1 cellular context compared by ENCODE assay signal in the genomic region with DNA sequence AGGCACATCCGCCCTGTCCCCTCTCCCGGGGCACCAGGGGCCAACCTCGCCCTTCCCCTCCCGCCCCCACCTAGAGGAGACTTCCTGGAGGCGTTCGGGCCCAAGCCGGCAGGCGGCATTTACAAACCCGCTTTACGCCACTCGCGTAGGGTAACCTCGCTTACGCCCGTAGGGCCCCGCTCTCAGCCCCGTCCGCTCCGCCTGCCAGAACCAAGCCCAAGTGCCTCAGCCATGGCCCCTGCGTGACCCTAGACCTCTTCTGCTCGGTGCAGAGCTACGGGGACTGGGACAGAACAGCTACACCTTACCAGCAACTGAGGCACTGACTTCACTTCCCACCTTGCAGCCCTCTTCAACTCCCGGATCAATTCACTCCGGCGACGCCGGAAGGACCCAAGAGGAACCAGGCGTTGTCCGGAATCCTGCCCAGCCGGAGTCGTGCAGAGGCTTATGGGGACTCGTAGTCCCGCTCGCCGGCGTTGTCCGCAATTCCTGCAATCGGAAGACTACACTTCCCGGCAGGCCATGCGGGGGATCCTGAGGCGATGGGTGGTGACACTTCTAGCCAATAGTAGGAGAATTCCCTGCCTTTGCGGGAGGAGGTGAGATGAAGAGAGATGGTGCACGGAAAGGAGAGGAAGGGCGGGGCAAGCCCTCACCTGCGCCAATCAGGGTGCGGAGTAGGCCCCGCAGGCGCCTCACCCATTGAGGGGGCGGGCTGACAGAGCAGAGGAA.
TF ChIP-seq lines count a peak whose summit lies in the region.

A gene (minus strand): TSS at position 395 of the 735 bp plus-strand sequence. CDS start 14,735 bp downstream, outside the sequence.

TF ChIP-seq in WTC11, 78 proteins besides CTCF, POLR2A, EP300 and RAD21 (continued from another document):
- TF ChIP-seq, protein P1, sequence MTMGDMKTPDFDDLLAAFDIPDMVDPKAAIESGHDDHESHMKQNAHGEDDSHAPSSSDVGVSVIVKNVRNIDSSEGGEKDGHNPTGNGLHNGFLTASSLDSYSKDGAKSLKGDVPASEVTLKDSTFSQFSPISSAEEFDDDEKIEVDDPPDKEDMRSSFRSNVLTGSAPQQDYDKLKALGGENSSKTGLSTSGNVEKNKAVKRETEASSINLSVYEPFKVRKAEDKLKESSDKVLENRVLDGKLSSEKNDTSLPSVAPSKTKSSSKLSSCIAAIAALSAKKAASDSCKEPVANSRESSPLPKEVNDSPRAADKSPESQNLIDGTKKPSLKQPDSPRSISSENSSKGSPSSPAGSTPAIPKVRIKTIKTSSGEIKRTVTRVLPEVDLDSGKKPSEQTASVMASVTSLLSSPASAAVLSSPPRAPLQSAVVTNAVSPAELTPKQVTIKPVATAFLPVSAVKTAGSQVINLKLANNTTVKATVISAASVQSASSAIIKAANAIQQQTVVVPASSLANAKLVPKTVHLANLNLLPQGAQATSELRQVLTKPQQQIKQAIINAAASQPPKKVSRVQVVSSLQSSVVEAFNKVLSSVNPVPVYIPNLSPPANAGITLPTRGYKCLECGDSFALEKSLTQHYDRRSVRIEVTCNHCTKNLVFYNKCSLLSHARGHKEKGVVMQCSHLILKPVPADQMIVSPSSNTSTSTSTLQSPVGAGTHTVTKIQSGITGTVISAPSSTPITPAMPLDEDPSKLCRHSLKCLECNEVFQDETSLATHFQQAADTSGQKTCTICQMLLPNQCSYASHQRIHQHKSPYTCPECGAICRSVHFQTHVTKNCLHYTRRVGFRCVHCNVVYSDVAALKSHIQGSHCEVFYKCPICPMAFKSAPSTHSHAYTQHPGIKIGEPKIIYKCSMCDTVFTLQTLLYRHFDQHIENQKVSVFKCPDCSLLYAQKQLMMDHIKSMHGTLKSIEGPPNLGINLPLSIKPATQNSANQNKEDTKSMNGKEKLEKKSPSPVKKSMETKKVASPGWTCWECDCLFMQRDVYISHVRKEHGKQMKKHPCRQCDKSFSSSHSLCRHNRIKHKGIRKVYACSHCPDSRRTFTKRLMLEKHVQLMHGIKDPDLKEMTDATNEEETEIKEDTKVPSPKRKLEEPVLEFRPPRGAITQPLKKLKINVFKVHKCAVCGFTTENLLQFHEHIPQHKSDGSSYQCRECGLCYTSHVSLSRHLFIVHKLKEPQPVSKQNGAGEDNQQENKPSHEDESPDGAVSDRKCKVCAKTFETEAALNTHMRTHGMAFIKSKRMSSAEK (CRISPR knock-in tag; IDR thresholded peaks at IDR 0.05; ENCODE audit: borderline replicate concordance) = no peak
- TF ChIP-seq NFE2L1 (CRISPR knock-in tag; IDR thresholded peaks at IDR 0.05) (peak; percentile 44; the same call in 1 of the 2 replicates), GABPB1 (CRISPR knock-in tag; IDR thresholded peaks at IDR 0.05) (0 out of 2 replicates have a peak, but pooled peaks have one; percentile 31), SP1 (CRISPR knock-in tag; conservative IDR thresholded peaks at IDR 0.05) (peak; percentile 68), GTF2I (CRISPR knock-in tag; conservative IDR thresholded peaks at IDR 0.05) (no peak), FOXK1 (CRISPR knock-in tag; IDR thresholded peaks at IDR 0.05) (peak; percentile 38; the same call in 1 of the 2 replicates), KAT7 (CRISPR knock-in tag; IDR thresholded peaks at IDR 0.05; ENCODE audit: borderline replicate concordance) (no peak), TEAD1 (CRISPR knock-in tag; IDR thresholded peaks at IDR 0.05) (peak; percentile 78), NFATC4 (CRISPR knock-in tag; IDR thresholded peaks at IDR 0.05) (no peak), ZNF416 (CRISPR knock-in tag; IDR thresholded peaks at IDR 0.05) (0 out of 2 replicates have a peak, but pooled peaks have one; percentile 8), FOXJ3 (CRISPR knock-in tag; IDR thresholded peaks at IDR 0.05; ENCODE audit: borderline replicate concordance) (no peak), FOXP1 (CRISPR knock-in tag; IDR thresholded peaks at IDR 0.05; ENCODE audit: borderline replicate concordance) (peak; percentile 54; the same call in 1 of the 2 replicates), ZNF219 (CRISPR knock-in tag; IDR thresholded peaks at IDR 0.05; ENCODE audit: borderline replicate concordance) (no peak), CREM (CRISPR knock-in tag; IDR thresholded peaks at IDR 0.05) (peak; percentile 37; the same call in 1 of the 2 replicates), ZNF121 (CRISPR knock-in tag; IDR thresholded peaks at IDR 0.05) (peak; percentile 62; the same call in 1 of the 2 replicates)
- TF ChIP-seq, protein P2, sequence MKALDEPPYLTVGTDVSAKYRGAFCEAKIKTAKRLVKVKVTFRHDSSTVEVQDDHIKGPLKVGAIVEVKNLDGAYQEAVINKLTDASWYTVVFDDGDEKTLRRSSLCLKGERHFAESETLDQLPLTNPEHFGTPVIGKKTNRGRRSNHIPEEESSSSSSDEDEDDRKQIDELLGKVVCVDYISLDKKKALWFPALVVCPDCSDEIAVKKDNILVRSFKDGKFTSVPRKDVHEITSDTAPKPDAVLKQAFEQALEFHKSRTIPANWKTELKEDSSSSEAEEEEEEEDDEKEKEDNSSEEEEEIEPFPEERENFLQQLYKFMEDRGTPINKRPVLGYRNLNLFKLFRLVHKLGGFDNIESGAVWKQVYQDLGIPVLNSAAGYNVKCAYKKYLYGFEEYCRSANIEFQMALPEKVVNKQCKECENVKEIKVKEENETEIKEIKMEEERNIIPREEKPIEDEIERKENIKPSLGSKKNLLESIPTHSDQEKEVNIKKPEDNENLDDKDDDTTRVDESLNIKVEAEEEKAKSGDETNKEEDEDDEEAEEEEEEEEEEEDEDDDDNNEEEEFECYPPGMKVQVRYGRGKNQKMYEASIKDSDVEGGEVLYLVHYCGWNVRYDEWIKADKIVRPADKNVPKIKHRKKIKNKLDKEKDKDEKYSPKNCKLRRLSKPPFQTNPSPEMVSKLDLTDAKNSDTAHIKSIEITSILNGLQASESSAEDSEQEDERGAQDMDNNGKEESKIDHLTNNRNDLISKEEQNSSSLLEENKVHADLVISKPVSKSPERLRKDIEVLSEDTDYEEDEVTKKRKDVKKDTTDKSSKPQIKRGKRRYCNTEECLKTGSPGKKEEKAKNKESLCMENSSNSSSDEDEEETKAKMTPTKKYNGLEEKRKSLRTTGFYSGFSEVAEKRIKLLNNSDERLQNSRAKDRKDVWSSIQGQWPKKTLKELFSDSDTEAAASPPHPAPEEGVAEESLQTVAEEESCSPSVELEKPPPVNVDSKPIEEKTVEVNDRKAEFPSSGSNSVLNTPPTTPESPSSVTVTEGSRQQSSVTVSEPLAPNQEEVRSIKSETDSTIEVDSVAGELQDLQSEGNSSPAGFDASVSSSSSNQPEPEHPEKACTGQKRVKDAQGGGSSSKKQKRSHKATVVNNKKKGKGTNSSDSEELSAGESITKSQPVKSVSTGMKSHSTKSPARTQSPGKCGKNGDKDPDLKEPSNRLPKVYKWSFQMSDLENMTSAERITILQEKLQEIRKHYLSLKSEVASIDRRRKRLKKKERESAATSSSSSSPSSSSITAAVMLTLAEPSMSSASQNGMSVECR (CRISPR knock-in tag; IDR thresholded peaks at IDR 0.05; ENCODE audit: borderline replicate concordance) = peak; percentile 11; the same call in 1 of the 2 replicates
- TF ChIP-seq, protein P3, sequence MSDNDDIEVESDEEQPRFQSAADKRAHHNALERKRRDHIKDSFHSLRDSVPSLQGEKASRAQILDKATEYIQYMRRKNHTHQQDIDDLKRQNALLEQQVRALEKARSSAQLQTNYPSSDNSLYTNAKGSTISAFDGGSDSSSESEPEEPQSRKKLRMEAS (CRISPR knock-in tag; IDR thresholded peaks at IDR 0.05) = peak; percentile 34; the same call in 1 of the 2 replicates
- TF ChIP-seq, protein P4, sequence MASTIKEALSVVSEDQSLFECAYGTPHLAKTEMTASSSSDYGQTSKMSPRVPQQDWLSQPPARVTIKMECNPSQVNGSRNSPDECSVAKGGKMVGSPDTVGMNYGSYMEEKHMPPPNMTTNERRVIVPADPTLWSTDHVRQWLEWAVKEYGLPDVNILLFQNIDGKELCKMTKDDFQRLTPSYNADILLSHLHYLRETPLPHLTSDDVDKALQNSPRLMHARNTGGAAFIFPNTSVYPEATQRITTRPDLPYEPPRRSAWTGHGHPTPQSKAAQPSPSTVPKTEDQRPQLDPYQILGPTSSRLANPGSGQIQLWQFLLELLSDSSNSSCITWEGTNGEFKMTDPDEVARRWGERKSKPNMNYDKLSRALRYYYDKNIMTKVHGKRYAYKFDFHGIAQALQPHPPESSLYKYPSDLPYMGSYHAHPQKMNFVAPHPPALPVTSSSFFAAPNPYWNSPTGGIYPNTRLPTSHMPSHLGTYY (CRISPR knock-in tag; IDR thresholded peaks at IDR 0.05) = 0 out of 2 replicates have a peak, but pooled peaks have one; percentile 53
